In the genomic region with DNA sequence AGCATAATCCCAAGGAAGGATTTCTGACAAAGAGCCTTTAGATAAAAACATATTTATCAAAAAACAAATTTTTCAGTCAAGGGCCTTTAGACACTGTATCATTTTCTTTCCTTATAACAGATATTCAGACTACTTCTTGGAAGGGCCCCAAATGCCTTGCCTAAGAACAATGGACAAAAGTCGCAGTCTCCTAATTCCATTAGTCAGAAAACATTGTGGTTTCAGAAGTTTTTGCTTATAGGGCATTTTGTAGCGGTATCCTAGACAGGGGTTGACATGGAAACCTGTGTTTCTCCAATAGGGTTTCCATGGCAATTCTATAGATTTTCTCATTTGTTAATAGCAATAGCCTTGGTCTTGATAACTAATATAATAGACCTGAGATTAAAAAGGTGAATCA, we compare ENCODE assay signal across 24 cellular contexts. TPM values are rescaled to one million over a fixed set of nuclear protein-coding genes. Genes with fewer than 3 reads are reported as not detected.
DNase-seq lines count a peak whose midpoint lies in the region; TF ChIP-seq lines count a peak whose summit lies in the region.
"Had no signal": no experiment of that assay in that cellular context is flagged by ENCODE, and none has a peak within 500 bp of the region (broad histone marks: within the 10 kb centered on the region; RNA-seq: fewer than 3 reads in every experiment).

No MANE protein-coding gene starts in this region.

- no peaks in the 10 kb centered on the region for H3K9me2 ChIP-seq in Karpas-422 (replicated peaks; ENCODE audit: insufficient read depth, low read length)

- H3K27ac Mint-ChIP-seq in type B pancreatic cell: no peak overlapping the region
- H3K27ac Mint-ChIP-seq: activated CD8-positive, alpha-beta T cell treated with anti-CD3 and anti-CD28 coated beads for 36 hours; nephron progenitor cell; stimulated activated memory B cell treated with anti-CD40 and anti-IgM and Interleukin-4, amounts not matched to agents 10 μg/mL and 1 μg/mL and 100 μg/mL, for 72 hours had no signal

- H3K4me2 ChIP-seq in Karpas-422 (ENCODE audit: low read depth, low read length, poor library complexity, severe bottlenecking): no peak overlapping the region

- H3K4me1 Mint-ChIP-seq in type B pancreatic cell (ENCODE audit: unreplicated experiment): peaks cover 16% of the 10 kb centered on the region

- H3K4me3 ChIP-seq in SJSA1: no peak overlapping the region
- H3K4me3 ChIP-seq in choroid plexus epithelial cell (ENCODE audit: low read depth, low read length): no peak overlapping the region
- H3K4me3 ChIP-seq in Karpas-422 (ENCODE audit: low read length): no peak overlapping the region
- H3K4me3 ChIP-seq: gastroesophageal sphincter, mucosa of descending colon, pancreas, sigmoid colon had no signal

- H3K4me3 Mint-ChIP-seq in type B pancreatic cell: no peak overlapping the region
- H3K4me3 Mint-ChIP-seq: activated CD8-positive, alpha-beta T cell treated with anti-CD3 and anti-CD28 coated beads for 36 hours; nephron progenitor cell; stimulated activated memory B cell treated with anti-CD40 and anti-IgM and Interleukin-4, amounts not matched to agents 10 μg/mL and 1 μg/mL and 100 μg/mL, for 72 hours had no signal

- no peak overlapping the region for H2AFZ ChIP-seq in Karpas-422 (ENCODE audit: low read length)

- no peaks in the 10 kb centered on the region for H3K79me2 ChIP-seq in Karpas-422 (ENCODE audit: low read length)

- no peak for TF ChIP-seq CTCF in choroid plexus epithelial cell (conservative IDR thresholded peaks at IDR 0.05; ENCODE audit: low read depth, low read length)
- no peak for TF ChIP-seq CTCF in type B pancreatic cell (conservative IDR thresholded peaks at IDR 0.05)

- H3K36me3 ChIP-seq in SJSA1 (no peaks in the 10 kb centered on the region), Karpas-422 (ENCODE audit: insufficient read depth, low read length) (no peaks in the 10 kb centered on the region)
- H3K36me3 ChIP-seq: brain microvascular endothelial cell, gastroesophageal sphincter, pancreas, sigmoid colon had no signal

- H3K9me3 ChIP-seq in SJSA1 (replicated peaks) (no peaks in the 10 kb centered on the region), Karpas-422 (ENCODE audit: low read length) (no peaks in the 10 kb centered on the region)
- H3K9me3 ChIP-seq: gastroesophageal sphincter, mucosa of descending colon, pancreas, sigmoid colon had no signal

- H3K27ac ChIP-seq in SJSA1 (peak overlapping the region; percentile 32), Karpas-422 (ENCODE audit: low read length) (no peak overlapping the region)
- H3K27ac ChIP-seq: brain microvascular endothelial cell, gastroesophageal sphincter, pancreas, sigmoid colon had no signal

- no peaks in the 10 kb centered on the region for H3K36me3 Mint-ChIP-seq in type B pancreatic cell
- H3K36me3 Mint-ChIP-seq: stimulated activated memory B cell treated with anti-CD40 and anti-IgM and Interleukin-4, amounts not matched to agents 10 μg/mL and 1 μg/mL and 100 μg/mL, for 72 hours had no signal

- peak in 1 of 2 experiments; percentile 69 for DNase-seq in SJSA1 (ENCODE audit: low read depth in 1 of 2, low spot score in 2 of 2)
- DNase-seq in choroid plexus epithelial cell (ENCODE audit: low read depth): peak; percentile 41
- DNase-seq in kidney glomerular epithelial cell (lab: John Stamatoyannopoulos, UW): peak; percentile 41
- DNase-seq in superior temporal gyrus (ENCODE audit: extremely low spot score): peak; percentile 68
- DNase-seq in type B pancreatic cell (ENCODE audit: extremely low spot score, unreplicated experiment): no peak
- no peak for DNase-seq in activated naive CD4-positive, alpha-beta T cell treated with anti-CD3 and anti-CD28 coated beads, Interleukin-2, amount 50 U/mL, for 16 hours
- no peak for DNase-seq in activated naive CD4-positive, alpha-beta T cell treated with Interleukin-2 at 50 U/mL for 16 hours
- no peak for DNase-seq in Karpas-422
- DNase-seq: activated CD8-positive, alpha-beta T cell treated with anti-CD3 and anti-CD28 coated beads for 36 hours; activated effector memory CD4-positive, alpha-beta T cell treated with Interleukin-2 at 50 U/mL for 16 hours; brain microvascular endothelial cell; effector CD8-positive, alpha-beta T cell; islet precursor cell; mucosa of descending colon; MV-4-11; NCI-H146; NCI-H2107; nephron progenitor cell; pancreas; sigmoid colon; stimulated activated CD4-positive, alpha-beta T cell treated with anti-CD3 and anti-CD28 coated beads, Interleukin-4, amount 100 ng/mL, for 4 hours; T-helper 2 cell had no signal

- H4K20me1 ChIP-seq in Karpas-422 (ENCODE audit: insufficient read depth, low read depth, low read length): no peaks in the 10 kb centered on the region

- peaks cover 28% of the 10 kb centered on the region for H3K4me1 ChIP-seq in SJSA1 (replicated peaks)
- no peaks in the 10 kb centered on the region for H3K4me1 ChIP-seq in Karpas-422 (ENCODE audit: low read length)

- H3K27me3 Mint-ChIP-seq in type B pancreatic cell: no peaks in the 10 kb centered on the region
- H3K27me3 Mint-ChIP-seq: activated CD8-positive, alpha-beta T cell treated with anti-CD3 and anti-CD28 coated beads for 36 hours; stimulated activated memory B cell treated with anti-CD40 and anti-IgM and Interleukin-4, amounts not matched to agents 10 μg/mL and 1 μg/mL and 100 μg/mL, for 72 hours had no signal

- H3K27me3 ChIP-seq in SJSA1 (replicated peaks) (no peaks in the 10 kb centered on the region), Karpas-422 (ENCODE audit: low read length) (no peaks in the 10 kb centered on the region)
- H3K27me3 ChIP-seq: brain microvascular endothelial cell, gastroesophageal sphincter, pancreas, sigmoid colon had no signal

- H3K9ac ChIP-seq in Karpas-422 (ENCODE audit: low read length): no peak overlapping the region

- no peaks in the 10 kb centered on the region for H3K9me3 Mint-ChIP-seq in type B pancreatic cell
- H3K9me3 Mint-ChIP-seq: activated CD8-positive, alpha-beta T cell treated with anti-CD3 and anti-CD28 coated beads for 36 hours; nephron progenitor cell; stimulated activated memory B cell treated with anti-CD40 and anti-IgM and Interleukin-4, amounts not matched to agents 10 μg/mL and 1 μg/mL and 100 μg/mL, for 72 hours had no signal

RNA-seq across cellular contexts. Expression of a gene that starts 36.7 kb away (rescaled TPM):
- 112 and 124 TPM in 2 replicates for total RNA-seq in SJSA1 (2014; rRNA removed; shearing (Covaris generic))
- 32.8 and 52.1 TPM in 2 replicates for total RNA-seq in type B pancreatic cell (ENCODE audit: low replicate concordance)
- total RNA-seq in Karpas-422 (2014; rRNA removed; shearing (Covaris generic); ENCODE audit: low replicate concordance): 54.0 and 148 TPM in 2 replicates

Comparison
In these comparisons a context has a peak if more than half of its experiments do, and no peak if none do; other contexts are left out.
1. DNase-seq: peak in choroid plexus epithelial cell (single experiment), kidney glomerular epithelial cell (single experiment) and superior temporal gyrus (single experiment); none in type B pancreatic cell (single experiment), activated naive CD4-positive, alpha-beta T cell treated with anti-CD3 and anti-CD28 coated beads, Interleukin-2, amount 50 U/mL, for 16 hours (single experiment), activated naive CD4-positive, alpha-beta T cell treated with Interleukin-2 at 50 U/mL for 16 hours (single experiment) and Karpas-422 (single experiment).